Comparison of ENCODE assay signal across 1 cellular context in genomic region chr3:13484861-13485590, GRCh38.
TF ChIP-seq lines count a peak whose summit lies in the region.

No MANE protein-coding gene starts in this region.

TF ChIP-seq in K562, 482 proteins besides CTCF, POLR2A, EP300 and RAD21 (continued from another document and continues in another):
- TF ChIP-seq RREB1 (CRISPR knock-in tag; IDR thresholded peaks at IDR 0.05) (0 out of 2 replicates have a peak, but pooled peaks have one; percentile 63), HLTF (IDR thresholded peaks at IDR 0.05) (no peak), GATAD2B (IDR thresholded peaks at IDR 0.05; ENCODE audit: borderline replicate concordance) (peak; percentile 79), RFX5 (IDR thresholded peaks at IDR 0.05; ENCODE audit: low read depth, low read length) (no peak), DEAF1 (CRISPR knock-in tag; IDR thresholded peaks at IDR 0.05) (no peak), ZMIZ1 (IDR thresholded peaks at IDR 0.05; ENCODE audit: low read depth in 2 of 2, low read length in 2 of 2) (peak in 1 of 2 experiments; percentile 92; a peak in 2 of 4 replicates), NEUROD1 (IDR thresholded peaks at IDR 0.05; ENCODE audit: borderline replicate concordance, low read depth, low read length, partially characterized antibody) (peak; percentile 84), ZNF3 (CRISPR knock-in tag; IDR thresholded peaks at IDR 0.05) (no peak), LARP7 (IDR thresholded peaks at IDR 0.05) (no peak), GABPA (tag; conservative IDR thresholded peaks at IDR 0.05; ENCODE audit: low read depth) (peak; percentile 53), ASH1L (IDR thresholded peaks at IDR 0.05; ENCODE audit: borderline replicate concordance, low read depth, partially characterized antibody) (no peak), ZFP30 (CRISPR knock-in tag; IDR thresholded peaks at IDR 0.05; ENCODE audit: borderline replicate concordance) (no peak), PPARD (CRISPR knock-in tag; IDR thresholded peaks at IDR 0.05) (no peak), BCL6 (CRISPR knock-in tag; IDR thresholded peaks at IDR 0.05) (no peak), ZBTB40 (IDR thresholded peaks at IDR 0.05) (no peak), ZBTB40 (CRISPR knock-in tag; IDR thresholded peaks at IDR 0.05) (no peak), ZBTB49 (CRISPR knock-in tag; IDR thresholded peaks at IDR 0.05; ENCODE audit: borderline replicate concordance) (no peak), NR4A1 (CRISPR knock-in tag; IDR thresholded peaks at IDR 0.05) (0 out of 2 replicates have a peak, but pooled peaks have one; percentile 22), NR4A1 (tag; IDR thresholded peaks at IDR 0.05) (peak; percentile 92), ZNF23 (CRISPR knock-in tag; IDR thresholded peaks at IDR 0.05) (no peak), RNF2 (IDR thresholded peaks at IDR 0.05) (peak; percentile 92), GATA2 (CRISPR knock-in tag; IDR thresholded peaks at IDR 0.05) (peak; percentile 92), TEAD2 (tag; IDR thresholded peaks at IDR 0.05) (no peak), MCM2 (IDR thresholded peaks at IDR 0.05; ENCODE audit: low read depth) (no peak), ESRRA (IDR thresholded peaks at IDR 0.05; ENCODE audit: borderline replicate concordance, low read depth) (peak; percentile 98), POLR2H (tag; IDR thresholded peaks at IDR 0.05; ENCODE audit: low read depth) (no peak)
- TF ChIP-seq, protein P1, sequence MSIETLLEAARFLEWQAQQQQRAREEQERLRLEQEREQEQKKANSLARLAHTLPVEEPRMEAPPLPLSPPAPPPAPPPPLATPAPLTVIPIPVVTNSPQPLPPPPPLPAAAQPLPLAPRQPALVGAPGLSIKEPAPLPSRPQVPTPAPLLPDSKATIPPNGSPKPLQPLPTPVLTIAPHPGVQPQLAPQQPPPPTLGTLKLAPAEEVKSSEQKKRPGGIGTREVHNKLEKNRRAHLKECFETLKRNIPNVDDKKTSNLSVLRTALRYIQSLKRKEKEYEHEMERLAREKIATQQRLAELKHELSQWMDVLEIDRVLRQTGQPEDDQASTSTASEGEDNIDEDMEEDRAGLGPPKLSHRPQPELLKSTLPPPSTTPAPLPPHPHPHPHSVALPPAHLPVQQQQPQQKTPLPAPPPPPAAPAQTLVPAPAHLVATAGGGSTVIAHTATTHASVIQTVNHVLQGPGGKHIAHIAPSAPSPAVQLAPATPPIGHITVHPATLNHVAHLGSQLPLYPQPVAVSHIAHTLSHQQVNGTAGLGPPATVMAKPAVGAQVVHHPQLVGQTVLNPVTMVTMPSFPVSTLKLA (conservative IDR thresholded peaks at IDR 0.05): peak in 1 of 2 experiments; percentile 83; a peak in 3 of 4 replicates
- TF ChIP-seq, protein P2, sequence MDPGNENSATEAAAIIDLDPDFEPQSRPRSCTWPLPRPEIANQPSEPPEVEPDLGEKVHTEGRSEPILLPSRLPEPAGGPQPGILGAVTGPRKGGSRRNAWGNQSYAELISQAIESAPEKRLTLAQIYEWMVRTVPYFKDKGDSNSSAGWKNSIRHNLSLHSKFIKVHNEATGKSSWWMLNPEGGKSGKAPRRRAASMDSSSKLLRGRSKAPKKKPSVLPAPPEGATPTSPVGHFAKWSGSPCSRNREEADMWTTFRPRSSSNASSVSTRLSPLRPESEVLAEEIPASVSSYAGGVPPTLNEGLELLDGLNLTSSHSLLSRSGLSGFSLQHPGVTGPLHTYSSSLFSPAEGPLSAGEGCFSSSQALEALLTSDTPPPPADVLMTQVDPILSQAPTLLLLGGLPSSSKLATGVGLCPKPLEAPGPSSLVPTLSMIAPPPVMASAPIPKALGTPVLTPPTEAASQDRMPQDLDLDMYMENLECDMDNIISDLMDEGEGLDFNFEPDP (CRISPR knock-in tag; IDR thresholded peaks at IDR 0.05): no peak
